ENCODE assay signal across 8 cellular contexts in genomic region chr3:156535162-156535627, GRCh38. TPM values are rescaled to one million over a fixed set of nuclear protein-coding genes. Genes with fewer than 3 reads are reported as not detected.
DNase-seq lines count a peak whose midpoint lies in the region; ATAC-seq and TF ChIP-seq lines count a peak whose summit lies in the region.
"Had no signal": no experiment of that assay in that cellular context is flagged by ENCODE, and none has a peak within 500 bp of the region (broad histone marks: within the 10 kb centered on the region; RNA-seq: fewer than 3 reads in every experiment).

No MANE protein-coding gene starts in this region.

- H3K9me3 ChIP-seq in stomach smooth muscle (ENCODE audit: control insufficient read depth in 2 of 2, low read length in 2 of 2), result no peaks in the 10 kb centered on the region

- H3K36me3 Mint-ChIP-seq in brain, result peaks cover 3% of the 10 kb centered on the region

- H3K36me3 ChIP-seq in kidney epithelial cell (ENCODE audit: control insufficient read depth, insufficient read depth, low read length) (peaks cover 1% of the 10 kb centered on the region), stomach smooth muscle (ENCODE audit: control insufficient read depth in 2 of 2, insufficient read depth in 2 of 2, low read length in 2 of 2) (peaks cover 2 to 3% of the 10 kb centered on the region in 2 donors)

- H3K9me3 Mint-ChIP-seq in brain, result no peaks in the 10 kb centered on the region
- H3K9me3 Mint-ChIP-seq: activated B cell treated with CpG ODN at 0.5 μM for 24 hours had no signal

- DNase-seq in NCI-H460 (ENCODE audit: extremely low read depth, low read depth) (peak; percentile 24), kidney epithelial cell (ENCODE audit: low read depth) (peak; percentile 99)
- DNase-seq: activated B cell treated with CpG ODN at 0.5 μM for 24 hours had no signal

- H3K4me1 ChIP-seq in stomach smooth muscle (ENCODE audit: control insufficient read depth, insufficient read depth, low read length), result peaks cover 18% of the 10 kb centered on the region

- peaks cover 31% of the 10 kb centered on the region for H3K4me1 Mint-ChIP-seq in brain
- H3K4me1 Mint-ChIP-seq: activated B cell treated with CpG ODN at 0.5 μM for 24 hours had no signal

- H3K4me3 ChIP-seq in kidney epithelial cell (ENCODE audit: low read depth, low read length), result no peak overlapping the region
- peak overlapping the region in 1 of 2 donors; percentile 22 for H3K4me3 ChIP-seq in stomach smooth muscle (ENCODE audit: low read length in 2 of 2)

- H3K27ac ChIP-seq in stomach smooth muscle (ENCODE audit: low read length), result peak overlapping the region; percentile 80

- no peaks in the 10 kb centered on the region for H3K27me3 Mint-ChIP-seq in brain
- H3K27me3 Mint-ChIP-seq: activated B cell treated with CpG ODN at 0.5 μM for 24 hours had no signal

- ATAC-seq in GM21529 (IDR thresholded peaks at IDR 0.05; ENCODE audit: unreplicated experiment), result peak; percentile 40
- no peak for ATAC-seq in HG03439 (IDR thresholded peaks at IDR 0.05; ENCODE audit: unreplicated experiment)
- ATAC-seq in HG03460 (IDR thresholded peaks at IDR 0.05; ENCODE audit: unreplicated experiment), result no peak

- peak overlapping the region in 4 of 5 experiments; percentile 19 to 86 (median 82) for H3K27ac Mint-ChIP-seq in brain
- H3K27ac Mint-ChIP-seq: activated B cell treated with CpG ODN at 0.5 μM for 24 hours had no signal

- peak overlapping the region; percentile 21 to 49 for H3K9ac ChIP-seq in stomach smooth muscle (ENCODE audit: low read length in 2 of 2)

- peak in 1 of 2 experiments; percentile 36 for TF ChIP-seq CTCF in brain (conservative IDR thresholded peaks at IDR 0.05)
- TF ChIP-seq CTCF in kidney epithelial cell (IDR thresholded peaks at IDR 0.05; ENCODE audit: insufficient read depth, low read length, poor library complexity, severe bottlenecking), result peak; percentile 32

- H3K27me3 ChIP-seq in kidney epithelial cell (ENCODE audit: control insufficient read depth, insufficient read depth, low read length) (no peaks in the 10 kb centered on the region), stomach smooth muscle (ENCODE audit: control insufficient read depth in 1 of 2, insufficient read depth in 2 of 2, low read length in 2 of 2) (no peaks in the 10 kb centered on the region)

- no peak overlapping the region for H3K4me3 Mint-ChIP-seq in brain
- H3K4me3 Mint-ChIP-seq: activated B cell treated with CpG ODN at 0.5 μM for 24 hours had no signal

RNA-seq across cellular contexts. Expression of gene SSR3, which starts 19.7 kb away (rescaled TPM):
- 233 and 276 TPM in 2 replicates for total RNA-seq in NCI-H460 (2014; rRNA removed; shearing (Covaris generic))
- 89.5 and 113 TPM in 2 replicates for polyA plus RNA-seq in NCI-H460 (2014; cell fraction: nucleus; rRNA removed)
- 68.8 TPM for polyA plus RNA-seq in brain (ENCODE audit: insufficient read depth, low read depth, low replicate concordance)
- total RNA-seq in kidney epithelial cell, result 216 and 217 TPM in 2 replicates
